Comparison of ENCODE assay signal across 8 cellular contexts in the genomic region with DNA sequence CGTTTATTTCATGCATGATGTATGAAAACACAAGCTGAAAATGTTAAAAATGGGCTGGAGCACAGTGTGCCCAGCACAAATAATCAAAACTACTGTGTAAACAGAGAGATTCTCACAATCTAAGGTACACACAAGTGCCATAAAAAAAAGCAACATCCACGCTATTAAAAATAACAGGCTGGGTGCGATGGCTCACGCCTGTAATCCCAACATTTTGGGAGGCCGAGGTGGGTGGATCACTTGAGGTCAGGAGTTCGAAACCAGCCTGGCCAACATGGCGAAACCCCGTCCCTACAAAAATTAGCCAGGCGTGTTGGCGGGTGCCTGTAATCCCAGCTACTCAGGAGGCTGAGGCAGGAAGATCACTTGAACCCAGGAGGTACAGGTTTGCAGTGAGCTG. TPM values are rescaled to one million over a fixed set of nuclear protein-coding genes. Genes with fewer than 3 reads are reported as not detected.
A peak's percentile ranks its signal among the peaks of the same experiment; 100 is the strongest.
DNase-seq lines count a peak whose midpoint lies in the region; ATAC-seq and TF ChIP-seq lines count a peak whose summit lies in the region.
"Not testable (repeated sequence)": the region's sequence is repeated elsewhere in the genome, so short reads cannot be mapped to it uniquely, and the experiment has no call there.

No MANE protein-coding gene starts in this region.

- H3K9me3 Mint-ChIP-seq in activated CD8-positive, alpha-beta T cell treated with anti-CD3 and anti-CD28 coated beads for 36 hours, result not testable (repeated sequence)

- peak overlapping the region; percentile 29 to 51 for H3K9ac ChIP-seq in mucosa of rectum (ENCODE audit: low read depth in 1 of 2, low read length in 2 of 2)

- peak; percentile 7 for DNase-seq in NCI-H748 (lab: John Stamatoyannopoulos, UW; ENCODE audit: unreplicated experiment)
- DNase-seq in activated CD8-positive, alpha-beta T cell treated with anti-CD3 and anti-CD28 coated beads for 36 hours; brain microvascular endothelial cell; spleen: not testable (repeated sequence)

- H3K79me2 ChIP-seq in ACC112 (ENCODE audit: control insufficient read depth, insufficient read depth, low read length, unreplicated experiment), result peaks cover 97% of the 10 kb centered on the region

- not testable (repeated sequence) for H2AFZ ChIP-seq in ACC112 (ENCODE audit: low read length, unreplicated experiment)

- H3K27me3 ChIP-seq in ACC112 (ENCODE audit: insufficient read depth, low read length); brain microvascular endothelial cell (replicated peaks); gastroesophageal sphincter; mucosa of rectum (ENCODE audit: control insufficient read depth in 2 of 2, insufficient read depth in 2 of 2, low read length in 2 of 2); spleen (replicated peaks in 1 of 7): not testable (repeated sequence)

- H3K27ac ChIP-seq in ACC112 (ENCODE audit: low read depth, low read length) (peak overlapping the region; percentile 51), brain microvascular endothelial cell (peak overlapping the region; percentile 58), gastroesophageal sphincter (peak overlapping the region; percentile 62 to 82 (median 80)), mucosa of rectum (ENCODE audit: low read depth in 2 of 2, low read length in 2 of 2) (peak overlapping the region; percentile 70 to 77), spleen (peak overlapping the region; percentile 8 to 89 (median 82))

- peak overlapping the region; percentile 62 for H3K4me3 Mint-ChIP-seq in activated CD8-positive, alpha-beta T cell treated with anti-CD3 and anti-CD28 coated beads for 36 hours

- H3K4me3 ChIP-seq in ACC112 (ENCODE audit: low read depth, low read length); brain microvascular endothelial cell (ENCODE audit: low read depth, low read length): not testable (repeated sequence)
- H3K4me3 ChIP-seq in gastroesophageal sphincter (peak overlapping the region; percentile 10 to 34), mucosa of rectum (ENCODE audit: low read length in 2 of 2) (peak overlapping the region; percentile 43 to 65), spleen (peak overlapping the region in 5 of 8 donors; percentile 15 to 57 (median 19))

- CTCF ChIA-PET in activated CD8-positive, alpha-beta T cell treated with anti-CD3 and anti-CD28 coated beads for 36 hours (lab: Charles Lee), result interaction anchor here (0.8 to 2.3 kb wide), 10 partner anchors 9 to 162 kb away, joined by 3 to 8 read pairs (median 3); a partner anchor contains a TSS

- in situ Hi-C loops in brain microvascular endothelial cell (cut with HindIII; ENCODE audit: low pct_ligation_motif_present, low sequenced_read_pairs), result not testable (repeated sequence)

- intact Hi-C loops in activated CD8-positive, alpha-beta T cell treated with anti-CD3 and anti-CD28 coated beads for 36 hours (cut with micrococcal nuclease); spleen (cut with DNase I; ENCODE audit: low total_unique reads): not testable (repeated sequence)

- not testable (repeated sequence) for TF ChIP-seq POLR2A in gastroesophageal sphincter (IDR thresholded peaks at IDR 0.05); spleen (IDR thresholded peaks at IDR 0.05)

- not testable (repeated sequence) for TF ChIP-seq EP300 in gastroesophageal sphincter (IDR thresholded peaks at IDR 0.05)

- WGBS in gastroesophageal sphincter (ENCODE audit: low coverage in 1 of 2), 2 donors, result 64 to 66% methylated on average over 7 to 10 of the region's 10 CpGs
- WGBS in spleen, 5 donors, result 65 to 75% (median 74%) methylated on average over 10 of the region's 10 CpGs

- H3K27me3 Mint-ChIP-seq in activated CD8-positive, alpha-beta T cell treated with anti-CD3 and anti-CD28 coated beads for 36 hours, result not testable (repeated sequence)

- H3K27ac Mint-ChIP-seq in activated CD8-positive, alpha-beta T cell treated with anti-CD3 and anti-CD28 coated beads for 36 hours, result peak overlapping the region; percentile 87

- TF ChIP-seq CTCF in activated CD8-positive, alpha-beta T cell treated with anti-CD3 and anti-CD28 coated beads for 36 hours (IDR thresholded peaks at IDR 0.05); brain microvascular endothelial cell (IDR thresholded peaks at IDR 0.05; ENCODE audit: low read depth, low read length, missing control alignments); gastroesophageal sphincter (IDR thresholded peaks at IDR 0.05); spleen (IDR thresholded peaks at IDR 0.05 in 8 of 11, conservative IDR thresholded peaks at IDR 0.05 in 3 of 11): not testable (repeated sequence)

- POLR2A ChIA-PET in activated CD8-positive, alpha-beta T cell treated with anti-CD3 and anti-CD28 coated beads for 36 hours (lab: Charles Lee), result interaction anchor here (0.6 to 2.0 kb wide), 14 partner anchors 9 to 234 kb away, joined by 3 to 16 read pairs (median 5); a partner anchor contains a TSS

- H3K4me1 Mint-ChIP-seq in activated CD8-positive, alpha-beta T cell treated with anti-CD3 and anti-CD28 coated beads for 36 hours (ENCODE audit: low read depth), result peaks cover 77% of the 10 kb centered on the region

- peaks cover 52% of the 10 kb centered on the region for H3K36me3 Mint-ChIP-seq in activated CD8-positive, alpha-beta T cell treated with anti-CD3 and anti-CD28 coated beads for 36 hours (ENCODE audit: low read depth)

- H3K36me3 ChIP-seq in ACC112 (ENCODE audit: insufficient read depth, low read length); brain microvascular endothelial cell (replicated peaks); gastroesophageal sphincter; mucosa of rectum (ENCODE audit: control insufficient read depth in 2 of 2, insufficient read depth in 2 of 2, low read length in 2 of 2); spleen: not testable (repeated sequence)

- H3K4me1 ChIP-seq in ACC112 (ENCODE audit: control insufficient read depth, insufficient read depth, low read length, unreplicated experiment), result peaks cover 38% of the 10 kb centered on the region
- H3K4me1 ChIP-seq in gastroesophageal sphincter, result peaks cover 4 to 77% (median 24%) of the 10 kb centered on the region in 3 donors
- H3K4me1 ChIP-seq in mucosa of rectum (ENCODE audit: control insufficient read depth in 2 of 2, insufficient read depth in 2 of 2, low read length in 2 of 2), result peaks cover 5 to 14% of the 10 kb centered on the region in 2 donors
- H3K4me1 ChIP-seq in spleen, result peaks cover 3 to 80% (median 48%) of the 10 kb centered on the region in 6 donors

- not testable (repeated sequence) for H3K9me3 ChIP-seq in gastroesophageal sphincter; mucosa of rectum (ENCODE audit: control insufficient read depth in 2 of 2, low read length in 2 of 2); spleen

- peak; percentile 17 for ATAC-seq in GM21390 (IDR thresholded peaks at IDR 0.05; ENCODE audit: unreplicated experiment)
- not testable (repeated sequence) for ATAC-seq in activated CD8-positive, alpha-beta T cell treated with anti-CD3 and anti-CD28 coated beads for 36 hours; gastroesophageal sphincter

RNA-seq across cellular contexts. Expression of a gene that starts 22.3 kb away (rescaled TPM):
- total RNA-seq in activated CD8-positive, alpha-beta T cell treated with anti-CD3 and anti-CD28 coated beads for 36 hours, result 100 to 1,000 TPM; 341 to 368 TPM
- total RNA-seq in gastroesophageal sphincter (100 to 1,000 TPM; 226 to 282 (median 255) TPM), spleen (100 to 1,000 TPM; 118 to 162 (median 136) TPM)
- polyA plus RNA-seq in spleen, result 100 to 1,000 TPM in 2 of 3 donors, 10 to 100 TPM in 1; 69.0 to 129 (median 124) TPM

RNA-seq across cellular contexts. Expression of a gene that starts 52.9 kb away (rescaled TPM):
- 10 to 100 TPM; 14.2 to 15.9 TPM for total RNA-seq in activated CD8-positive, alpha-beta T cell treated with anti-CD3 and anti-CD28 coated beads for 36 hours
- 10 to 100 TPM; 16.0 to 38.3 (median 17.9) TPM for total RNA-seq in gastroesophageal sphincter
- total RNA-seq in spleen, result 10 to 100 TPM; 27.4 to 54.0 (median 44.4) TPM
- 10 to 100 TPM in 1 of 3 donors, 1 to 10 TPM in 2; 9.4 to 10.6 (median 9.4) TPM for polyA plus RNA-seq in spleen
